Comparison of ENCODE assay signal across 18 cellular contexts in genomic region chr14:72582582-72582981, GRCh38.
"Had no signal": no experiment of that assay in that cellular context is flagged by ENCODE, and none has a peak within 500 bp of the region (broad histone marks: within the 10 kb centered on the region; RNA-seq: fewer than 3 reads in every experiment).

No MANE protein-coding gene starts in this region.

- H3K4me1 ChIP-seq: esophagus squamous epithelium, left lung, tibial nerve had no signal

- H3K9me3 ChIP-seq: esophagus squamous epithelium, left lung, ovary, SK-N-SH, tibial nerve had no signal

- H3K9me3 Mint-ChIP-seq: endodermal cell had no signal

- H3K4me3 Mint-ChIP-seq: activated naive CD4-positive, alpha-beta T cell treated with anti-CD3 and anti-CD28 coated beads, Interleukin-2, amount 10 ng/mL, durations not matched to agents 7 days and 5 days; activated T-helper 1 cell treated with anti-CD3 and anti-CD28 coated beads, Interleukin-12 subunit alpha, Interleukin-12 subunit beta, Interleukin-2, Interleukin-4 antibody, amounts not matched to agents 30 ng/mL and 10 ng/mL and 1 ng/mL, durations not matched to agents 14 hours and 24 hours and 36 hours; endodermal cell; WTC11 had no signal

- H3K36me3 ChIP-seq: esophagus squamous epithelium, left lung, ovary, tibial nerve had no signal

- ATAC-seq: left lung, Right ventricle myocardium inferior, WTC11 had no signal

- H3K4me3 ChIP-seq: esophagus squamous epithelium, left lung, ovary, tibial nerve had no signal

- H3K27ac ChIP-seq: esophagus squamous epithelium, left lung, ovary, tibial nerve had no signal

- DNase-seq: activated CD4-positive, alpha-beta T cell treated with anti-CD3 and anti-CD28 coated beads, Interleukin-2, amount 50 U/mL, for 1 hour; activated naive CD4-positive, alpha-beta T cell treated with anti-CD3 and anti-CD28 coated beads, Interleukin-2, amount 10 ng/mL, durations not matched to agents 7 days and 5 days; endodermal cell; esophagus squamous epithelium; foreskin melanocyte; head of caudate nucleus; left lung; mesenchymal stem cell; ovary; SK-N-SH; stimulated activated CD4-positive, alpha-beta T cell treated with anti-CD3 and anti-CD28 coated beads, Interleukin-12 subunit alpha, Interleukin-12 subunit beta, amount 100 ng/mL, for 4 hours; stimulated activated CD4-positive, alpha-beta T cell treated with anti-CD3 and anti-CD28 coated beads, Interleukin-4, amount 100 ng/mL, for 1 hour; stimulated activated CD8-positive, alpha-beta memory T cell treated with anti-CD3 and anti-CD28 coated beads, Interleukin-4, amount 100 ng/mL, for 48 hours had no signal

- FAIRE-seq: islet of Langerhans had no signal

- H3K27ac Mint-ChIP-seq: activated naive CD4-positive, alpha-beta T cell treated with anti-CD3 and anti-CD28 coated beads, Interleukin-2, amount 10 ng/mL, durations not matched to agents 7 days and 5 days; activated T-helper 1 cell treated with anti-CD3 and anti-CD28 coated beads, Interleukin-12 subunit alpha, Interleukin-12 subunit beta, Interleukin-2, Interleukin-4 antibody, amounts not matched to agents 30 ng/mL and 10 ng/mL and 1 ng/mL, durations not matched to agents 14 hours and 24 hours and 36 hours; endodermal cell; WTC11 had no signal

- H3K36me3 Mint-ChIP-seq: WTC11 had no signal

- H3K27me3 ChIP-seq: left lung, ovary, tibial nerve had no signal

- H3K4me1 Mint-ChIP-seq: endodermal cell had no signal
